ENCODE assay signal across 26 cellular contexts in genomic region chr2:98530114-98530513, GRCh38.
"Had no signal": no experiment of that assay in that cellular context is flagged by ENCODE, and none has a peak within 500 bp of the region (broad histone marks: within the 10 kb centered on the region; RNA-seq: fewer than 3 reads in every experiment).

No MANE protein-coding gene starts in this region.

- H3K4me1 Mint-ChIP-seq: activated naive CD8-positive, alpha-beta T cell treated with anti-CD3 and anti-CD28 coated beads, Interleukin-2, amount 50 U/mL, for 24 hours; brain; stimulated activated naive CD8-positive, alpha-beta T cell treated with anti-CD3 and anti-CD28 coated beads, Interleukin-15, amount 100 ng/mL, for 72 hours had no signal

- H3K4me3 Mint-ChIP-seq: activated naive CD8-positive, alpha-beta T cell treated with anti-CD3 and anti-CD28 coated beads, Interleukin-2, amount 50 U/mL, for 24 hours; brain; stimulated activated naive CD8-positive, alpha-beta T cell treated with anti-CD3 and anti-CD28 coated beads, Interleukin-15, amount 100 ng/mL, for 72 hours had no signal

- H3K27me3 Mint-ChIP-seq: activated naive CD8-positive, alpha-beta T cell treated with anti-CD3 and anti-CD28 coated beads, Interleukin-2, amount 50 U/mL, for 24 hours; brain; stimulated activated naive CD8-positive, alpha-beta T cell treated with anti-CD3 and anti-CD28 coated beads, Interleukin-15, amount 100 ng/mL, for 72 hours had no signal

- H3K9me3 Mint-ChIP-seq: activated naive CD8-positive, alpha-beta T cell treated with anti-CD3 and anti-CD28 coated beads, Interleukin-2, amount 50 U/mL, for 24 hours had no signal

- H3K27ac Mint-ChIP-seq: activated naive CD8-positive, alpha-beta T cell treated with anti-CD3 and anti-CD28 coated beads, Interleukin-2, amount 50 U/mL, for 24 hours; activated T-helper 2 cell treated with anti-CD3 and anti-CD28 coated beads, Interferon-gamma antibody, Interleukin-2, Interleukin-4, amounts not matched to agents 10 μg/mL and 5 μg/mL and 100 μg/mL, durations not matched to agents 14 hours and 24 hours and 36 hours; brain had no signal

- DNase-seq: activated CD4-positive, alpha-beta T cell treated with anti-CD3 and anti-CD28 coated beads for 1 hour; activated CD4-positive, alpha-beta T cell treated with anti-CD3 and anti-CD28 coated beads, Interleukin-2, amount 50 U/mL, for 4 hours; activated naive CD4-positive, alpha-beta T cell treated with Interleukin-2 at 50 U/mL for 16 hours; activated naive CD8-positive, alpha-beta T cell treated with anti-CD3 and anti-CD28 coated beads, Interleukin-2, amount 50 U/mL, for 24 hours; anterior cingulate cortex; caudate nucleus; colonic mucosa; erythroblast; foreskin melanocyte; head of caudate nucleus; left ventricle myocardium inferior; mammary epithelial cell; midbrain; pancreas; right lobe of liver; small intestine; stimulated activated CD4-positive, alpha-beta T cell treated with anti-CD3 and anti-CD28 coated beads, Interleukin-15, amount 100 ng/mL, for 24 hours; stimulated activated CD4-positive, alpha-beta T cell treated with anti-CD3 and anti-CD28 coated beads, Interleukin-2, amount 100 ng/mL, for 48 hours; stimulated activated naive CD8-positive, alpha-beta T cell treated with anti-CD3 and anti-CD28 coated beads, Interleukin-15, amount 100 ng/mL, for 72 hours; T-helper 2 cell; transverse colon; uterus; WERI-Rb-1 had no signal

- FAIRE-seq: endometrium, pancreas, small intestine had no signal

- ATAC-seq: activated naive CD8-positive, alpha-beta T cell treated with anti-CD3 and anti-CD28 coated beads, Interleukin-2, amount 50 U/mL, for 24 hours; pancreas; right lobe of liver; stimulated activated naive CD8-positive, alpha-beta T cell treated with anti-CD3 and anti-CD28 coated beads, Interleukin-15, amount 100 ng/mL, for 72 hours had no signal
